Comparison of ENCODE assay signal across 2 cellular contexts in genomic region chr1:56433056-56433577, GRCh38.
A peak's percentile ranks its signal among the peaks of the same experiment; 100 is the strongest.
TF ChIP-seq lines count a peak whose summit lies in the region.

No MANE protein-coding gene starts in this region.

TF ChIP-seq in HEK293, 187 proteins besides CTCF, POLR2A, EP300 and RAD21:
- TF ChIP-seq, protein P1, sequence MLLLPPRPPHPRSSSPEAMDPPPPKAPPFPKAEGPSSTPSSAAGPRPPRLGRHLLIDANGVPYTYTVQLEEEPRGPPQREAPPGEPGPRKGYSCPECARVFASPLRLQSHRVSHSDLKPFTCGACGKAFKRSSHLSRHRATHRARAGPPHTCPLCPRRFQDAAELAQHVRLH (tag by site-specific recombination; IDR thresholded peaks at IDR 0.05), result no peak
- TF ChIP-seq ZNF140 (tag by site-specific recombination; IDR thresholded peaks at IDR 0.05), result peak; percentile 96; the same call in 1 of the 2 replicates
TF ChIP-seq in HEK293: peak in this region for 1.

TF ChIP-seq in GM12878, 131 proteins besides CTCF, POLR2A, EP300 and RAD21:
- TF ChIP-seq IKZF2 (IDR thresholded peaks at IDR 0.05) (peak; percentile 39 to 42; a peak in 2 of 4 replicates), CBX3 (IDR thresholded peaks at IDR 0.05; ENCODE audit: borderline replicate concordance, low read depth) (no peak), SPI1 (IDR thresholded peaks at IDR 0.05; ENCODE audit: borderline replicate concordance, insufficient read depth, low read depth, low read length) (peak; percentile 29; the same call in 1 of the 2 replicates)
